In genomic region chrX:2984342-2984741, GRCh38 we compare ENCODE assay signal across 22 cellular contexts. TPM values are rescaled to one million over a fixed set of nuclear protein-coding genes. Genes with fewer than 3 reads are reported as not detected.
DNase-seq lines count a peak whose midpoint lies in the region; ATAC-seq, FAIRE-seq and TF ChIP-seq lines count a peak whose summit lies in the region.
"Had no signal": no experiment of that assay in that cellular context is flagged by ENCODE, and none has a peak within 500 bp of the region (broad histone marks: within the 10 kb centered on the region; RNA-seq: fewer than 3 reads in every experiment).

No MANE protein-coding gene starts in this region.

- H3K9me2 ChIP-seq in GM23338 (ENCODE audit: insufficient read depth) (no peaks in the 10 kb centered on the region), PC-3 (replicated peaks; ENCODE audit: low read length) (no peaks in the 10 kb centered on the region)

- no peak overlapping the region for H3K4me2 ChIP-seq in GM23338
- H3K4me2 ChIP-seq in H1 (ENCODE audit: insufficient read depth in 1 of 2, low read depth in 2 of 2, low read length in 2 of 2): no peak overlapping the region
- H3K4me2 ChIP-seq in PC-3 (ENCODE audit: low read length): no peak overlapping the region

- H2BK15ac ChIP-seq in H1 (ENCODE audit: low read length): no peak overlapping the region

- no peak overlapping the region for H2BK20ac ChIP-seq in H1 (ENCODE audit: low read length)

- DNase-seq in GM23338 (ENCODE audit: low spot score) (peak; percentile 2), SK-MEL-5 (ENCODE audit: low read depth, low spot score) (peak; percentile 2), H1 (ENCODE audit: low read depth in 1 of 2, low spot score in 2 of 2) (no peak), pancreas (no peak), NCI-H1930 (lab: John Stamatoyannopoulos, UW) (no peak), NCI-H748 (lab: John Stamatoyannopoulos, UW; ENCODE audit: unreplicated experiment) (no peak), PC-3 (no peak)
- DNase-seq: ACHN; BE2C; C1 segment of cervical spinal cord; CD4-positive, CD25-positive, alpha-beta regulatory T cell; CD8-positive, alpha-beta memory T cell; COR-L47; DMS 273 treated with DMSO at 0.1 percent for 48 hours; DMS79; GDM1; GM23248; H7 had no signal

- H3K79me1 ChIP-seq in H1 (ENCODE audit: low read depth, low read length): no peaks in the 10 kb centered on the region

- H3K27ac Mint-ChIP-seq in GM23338: no peak overlapping the region
- H3K27ac Mint-ChIP-seq: CD4-positive, CD25-positive, alpha-beta regulatory T cell had no signal

- H2AK5ac ChIP-seq in H1 (ENCODE audit: low read depth, low read length): no peak overlapping the region

- CTCF ChIA-PET in H1 (lab: Charles Lee; ENCODE audit: partially characterized antibody) (interaction anchor here (1.0 kb wide), 1 partner anchor 10 kb away, joined by 4 read pairs; no protein-coding TSS in a partner anchor), PC-3 (lab: Charles Lee) (no interaction called here)

- no peak overlapping the region for H3K18ac ChIP-seq in H1 (ENCODE audit: extremely low read depth, low read length)

- POLR2A ChIA-PET in H1 (lab: Charles Lee; ENCODE audit: partially characterized antibody): no interaction called here
- POLR2A ChIA-PET in PC-3 (lab: Charles Lee; ENCODE audit: unreplicated experiment): no interaction called here

- TF ChIP-seq EP300 in H1 (IDR thresholded peaks at IDR 0.05; ENCODE audit: borderline replicate concordance in 1 of 2, low read depth in 2 of 2, low read length in 2 of 2): no peak

- H3K27ac ChIP-seq in GM23338 (ENCODE audit: low read depth) (no peak overlapping the region), H1 (ENCODE audit: low read depth, low read length) (no peak overlapping the region), pancreas (no peak overlapping the region), PC-3 (ENCODE audit: low read length) (no peak overlapping the region)
- H3K27ac ChIP-seq: GM23248 had no signal

- H3K4ac ChIP-seq in H1 (replicated peaks; ENCODE audit: insufficient read length, low read depth, low read length): no peak overlapping the region

- H3K56ac ChIP-seq in H1 (replicated peaks; ENCODE audit: insufficient read length, low read depth, low read length): no peak overlapping the region

- H3K4me3 Mint-ChIP-seq in GM23338: no peak overlapping the region
- H3K4me3 Mint-ChIP-seq: CD4-positive, CD25-positive, alpha-beta regulatory T cell; CD8-positive, alpha-beta memory T cell had no signal

- in situ Hi-C loops in SK-MEL-5 (cut with HindIII; ENCODE audit: low pct_unique_long_range_greater_than_20kb, low sequenced_read_pairs): no loop called here

- WGBS in H1 (ENCODE audit: extremely low coverage in 1 of 2, insufficient coverage in 1 of 2, insufficient read length in 1 of 2, insufficient replicate concordance in 2 of 2, low coverage in 1 of 2, low lambda C conversion rate in 2 of 2, missing lambda C conversion rate in 1 of 2), 2 experiments: 92% methylated on average over 4 of the region's 4 CpGs; no CpG with 5 or more reads in 1 of the 2 experiments
- WGBS in pancreas, 2 donors: 82 to 84% methylated on average over 4 of the region's 4 CpGs

- H3K9me3 Mint-ChIP-seq in GM23338: peaks cover 20% of the 10 kb centered on the region

- no peaks in the 10 kb centered on the region for H3K27me3 Mint-ChIP-seq in GM23338 (ENCODE audit: insufficient read depth, low read depth, poor library complexity)

- H3K9ac ChIP-seq in H1 (replicated peaks in 1 of 4; ENCODE audit: extremely low read depth in 1 of 4, low read depth in 3 of 4, low read length in 3 of 4): no peak overlapping the region
- no peak overlapping the region for H3K9ac ChIP-seq in PC-3 (ENCODE audit: low read length)
- H3K9ac ChIP-seq: GM23248 had no signal

- H3K36me3 ChIP-seq in GM23338 (ENCODE audit: insufficient read depth) (no peaks in the 10 kb centered on the region), H1 (ENCODE audit: control insufficient read depth in 2 of 4, insufficient read depth in 4 of 4, low read length in 3 of 4) (no peaks in the 10 kb centered on the region; a peak in 1 of 8 replicates), pancreas (no peaks in the 10 kb centered on the region), PC-3 (ENCODE audit: low read depth, low read length) (no peaks in the 10 kb centered on the region)
- H3K36me3 ChIP-seq: BE2C had no signal

- no peak overlapping the region for H4K91ac ChIP-seq in H1 (replicated peaks; ENCODE audit: insufficient read length, low read length)

- no peak overlapping the region for H2AFZ ChIP-seq in GM23338
- H2AFZ ChIP-seq in H1 (ENCODE audit: low read length): no peak overlapping the region
- no peak overlapping the region for H2AFZ ChIP-seq in PC-3 (ENCODE audit: low read length)
- H2AFZ ChIP-seq: GM23248 had no signal

- peak in 1 of 2 experiments; percentile 37; a peak in 1 of 4 replicates for TF ChIP-seq CTCF in GM23338 (conservative IDR thresholded peaks at IDR 0.05; ENCODE audit: low read depth in 2 of 2)
- peak; percentile 25 to 29 (median 25); a peak in 3 of 4 replicates for TF ChIP-seq CTCF in H1 (IDR thresholded peaks at IDR 0.05; ENCODE audit: control extremely low read depth in 1 of 3, insufficient read depth in 1 of 3, low read depth in 1 of 3, low read length in 3 of 3)
- no peak for TF ChIP-seq CTCF in pancreas (IDR thresholded peaks at IDR 0.05)
- TF ChIP-seq CTCF in PC-3 (conservative IDR thresholded peaks at IDR 0.05; ENCODE audit: low read depth, low read length): no peak

- no peak overlapping the region for H2BK12ac ChIP-seq in H1 (ENCODE audit: low read depth, low read length)

- H2BK5ac ChIP-seq in H1 (ENCODE audit: low read depth, low read length): no peak overlapping the region

- no peak overlapping the region for H4K8ac ChIP-seq in H1 (ENCODE audit: extremely low read depth, insufficient read depth, low read length)

- H3K23ac ChIP-seq in H1 (ENCODE audit: insufficient read length): no peak overlapping the region

- H3K14ac ChIP-seq in H1 (ENCODE audit: insufficient read length): no peak overlapping the region

- no TSS peak for BruUV-seq in PC-3 (replicated peaks; lab: Mats Ljungman, UMichigan)

- TF ChIP-seq RAD21 in H1 (IDR thresholded peaks at IDR 0.05 in 1 of 2, conservative IDR thresholded peaks at IDR 0.05 in 1 of 2; ENCODE audit: low read depth in 2 of 2, low read length in 2 of 2): peak; percentile 27 to 39

- H3K23me2 ChIP-seq in H1 (ENCODE audit: low read depth, low read length): no peaks in the 10 kb centered on the region

- H4K20me1 ChIP-seq in GM23338 (replicated peaks; ENCODE audit: insufficient read depth) (no peaks in the 10 kb centered on the region), H1 (replicated peaks in 1 of 2; ENCODE audit: control insufficient read depth in 1 of 2, insufficient read depth in 2 of 2, low read length in 2 of 2) (no peaks in the 10 kb centered on the region), PC-3 (ENCODE audit: low read length) (no peaks in the 10 kb centered on the region)

- H3K4me1 ChIP-seq in GM23338 (ENCODE audit: insufficient read depth) (no peaks in the 10 kb centered on the region), H1 (replicated peaks in 1 of 4; ENCODE audit: control insufficient read depth in 3 of 4, insufficient read depth in 4 of 4, low read length in 3 of 4) (no peaks in the 10 kb centered on the region), pancreas (no peaks in the 10 kb centered on the region), PC-3 (ENCODE audit: insufficient read depth, low read length) (no peaks in the 10 kb centered on the region)
- H3K4me1 ChIP-seq: BE2C had no signal

- intact Hi-C loops in pancreas (cut with DNase I) (no loop called here), PC-3 (cut with micrococcal nuclease) (no loop called here)

- TF ChIP-seq POLR2A in H1 (IDR thresholded peaks at IDR 0.05; ENCODE audit: control extremely low read depth in 1 of 2, low read depth in 2 of 2, low read length in 2 of 2): no peak

- H3K9me3 ChIP-seq in H1 (ENCODE audit: insufficient read depth in 2 of 2, low read depth in 1 of 2, low read length in 1 of 2) (peaks cover 0 to 6% of the 10 kb centered on the region in 2 experiments; a peak in 2 of 4 replicates), pancreas (no peaks in the 10 kb centered on the region), PC-3 (ENCODE audit: low read length) (no peaks in the 10 kb centered on the region)
- H3K9me3 ChIP-seq: BE2C had no signal

- ATAC-seq in GM23338 (no peak), pancreas (no peak), PC-3 (no peak)

- H2BK120ac ChIP-seq in H1 (replicated peaks; ENCODE audit: low read depth, low read length): no peak overlapping the region

- no peaks in the 10 kb centered on the region for H3F3A ChIP-seq in GM23338 (replicated peaks; ENCODE audit: low read depth)
- H3F3A ChIP-seq in PC-3 (ENCODE audit: low read length, unreplicated experiment): no peaks in the 10 kb centered on the region

- H3K27me3 ChIP-seq in GM23338 (ENCODE audit: insufficient read depth): no peaks in the 10 kb centered on the region
- H3K27me3 ChIP-seq in H1 (replicated peaks in 1 of 4; ENCODE audit: control insufficient read depth in 3 of 4, extremely low read depth in 1 of 4, insufficient read depth in 3 of 4, low read length in 3 of 4): no peaks in the 10 kb centered on the region
- H3K27me3 ChIP-seq in pancreas: no peaks in the 10 kb centered on the region
- no peaks in the 10 kb centered on the region for H3K27me3 ChIP-seq in PC-3 (ENCODE audit: low read length)
- H3K27me3 ChIP-seq: BE2C had no signal

- H3K4me1 Mint-ChIP-seq in GM23338: no peaks in the 10 kb centered on the region
- H3K4me1 Mint-ChIP-seq: CD4-positive, CD25-positive, alpha-beta regulatory T cell; CD8-positive, alpha-beta memory T cell had no signal

- H3K79me2 ChIP-seq in GM23338 (replicated peaks; ENCODE audit: insufficient read depth) (no peaks in the 10 kb centered on the region), H1 (ENCODE audit: control insufficient read depth in 1 of 2, insufficient read depth in 2 of 2, low read length in 2 of 2) (no peaks in the 10 kb centered on the region), PC-3 (ENCODE audit: low read length) (no peaks in the 10 kb centered on the region)

- H3K4me3 ChIP-seq in GM23338 (no peak overlapping the region), H1 (ENCODE audit: extremely low read depth in 1 of 4, insufficient read depth in 2 of 4, low read depth in 3 of 4, low read length in 4 of 4) (no peak overlapping the region), pancreas (no peak overlapping the region), PC-3 (ENCODE audit: low read length) (no peak overlapping the region)
- H3K4me3 ChIP-seq: GM23248 had no signal

- H3K36me3 Mint-ChIP-seq in GM23338 (ENCODE audit: low read depth): peaks cover 5% of the 10 kb centered on the region; the same call in 2 of the 3 replicates
- H3K36me3 Mint-ChIP-seq: CD4-positive, CD25-positive, alpha-beta regulatory T cell; CD8-positive, alpha-beta memory T cell had no signal

- no peak for FAIRE-seq in H1 (lab: Jason Lieb, UNC)
- FAIRE-seq in pancreas (lab: Jason Lieb, UNC): peak; percentile 54
- FAIRE-seq: GM12892, GM18507 had no signal

- no peak overlapping the region for H4K5ac ChIP-seq in H1 (ENCODE audit: insufficient read length, low read depth, low read length)

RNA-seq across cellular contexts. Expression of gene ARSH, which starts 22.0 kb away (rescaled TPM):
- not detected in 2 replicates for total RNA-seq in GM23338 (2014; rRNA removed; shearing (Covaris generic))
- not detected in 2 replicates for polyA plus RNA-seq in GM23338 (2016; fragmentation: Nextera tagmentation; extraction: Ambion mirVana)
- total RNA-seq in SK-MEL-5 (2014; rRNA removed; shearing (Covaris generic)): 0.51 TPM in 1 of 2 replicates, not detected in the other
- 0.08 TPM in 1 of 2 replicates, not detected in the other for polyA plus RNA-seq in SK-MEL-5 (2015; cell fraction: cytosol; rRNA removed)
- 0.19 TPM in 1 of 2 replicates, not detected in the other for polyA plus RNA-seq in SK-MEL-5 (2015; cell fraction: nucleus; rRNA removed)
- not detected in 2 replicates for total RNA-seq in H1 (2021; fragmentation: NEBNext Ultra II Directional; extraction: Animal tissue kit (Norgen Biotek cat#: 25700))
- polyA plus RNA-seq in H1 (2011; rRNA removed): not detected in 2 replicates
- not detected for polyA plus RNA-seq in H1 (2011; cell fraction: cytosol; rRNA removed)
- not detected for polyA plus RNA-seq in H1 (2011; cell fraction: nucleus; rRNA removed)
- not detected in 4 replicates for polyA plus RNA-seq in H1 (2012, experiment 1 of 2)
- polyA plus RNA-seq in H1 (2012, experiment 2 of 2): not detected
- not detected for polyA plus RNA-seq in H1 (2013, experiment 1 of 2)
- polyA plus RNA-seq in H1 (2013, experiment 2 of 2): not detected
- not detected in 2 replicates for polyA minus RNA-seq in H1 (2011; rRNA and poly(A)+ RNA removed)
- not detected for polyA minus RNA-seq in H1 (2011; cell fraction: cytosol; rRNA and poly(A)+ RNA removed)
- polyA minus RNA-seq in H1 (2011; cell fraction: nucleus; rRNA and poly(A)+ RNA removed): not detected
- total RNA-seq in pancreas: under 1 TPM in 2 of 6 donors, not detected in 4; 0.06 to 0.15 TPM
- polyA plus RNA-seq in pancreas: under 1 TPM; 0.05 to 0.11 TPM
- total RNA-seq in PC-3 (2014; rRNA removed): not detected in 2 replicates
- total RNA-seq: A172; CD4-positive, CD25-positive, alpha-beta regulatory T cell; CD8-positive, alpha-beta memory T cell; Daoy; GM23248; H7 had no signal
- polyA plus RNA-seq: CD4-positive, CD25-positive, alpha-beta regulatory T cell; CD8-positive, alpha-beta memory T cell; GM23248 had no signal

RNA-seq across cellular contexts. Expression of gene ARSD, which starts 55.2 kb away (rescaled TPM):
- 1.7 and 2.1 TPM in 2 replicates for total RNA-seq in GM23338 (2014; rRNA removed; shearing (Covaris generic))
- polyA plus RNA-seq in GM23338 (2016; fragmentation: Nextera tagmentation; extraction: Ambion mirVana) (0.90 and 1.3 TPM in 2 replicates), H1 (2011; rRNA removed) (1.8 and 3.5 TPM in 2 replicates), pancreas (10 to 100 TPM; 17.8 to 35.7 TPM)
- total RNA-seq in SK-MEL-5 (2014; rRNA removed; shearing (Covaris generic)): 24.9 and 27.9 TPM in 2 replicates
- polyA plus RNA-seq in SK-MEL-5 (2015; cell fraction: cytosol; rRNA removed): 19.6 and 26.8 TPM in 2 replicates
- 7.7 and 7.9 TPM in 2 replicates for polyA plus RNA-seq in SK-MEL-5 (2015; cell fraction: nucleus; rRNA removed)
- total RNA-seq in H1 (2021; fragmentation: NEBNext Ultra II Directional; extraction: Animal tissue kit (Norgen Biotek cat#: 25700)): 3.2 and 3.4 TPM in 2 replicates
- polyA plus RNA-seq in H1 (2011; cell fraction: cytosol; rRNA removed): 2.4 TPM
- 3.8 TPM for polyA plus RNA-seq in H1 (2011; cell fraction: nucleus; rRNA removed)
- 2.2 to 2.5 TPM (median 2.3 TPM) in 4 replicates for polyA plus RNA-seq in H1 (2012, experiment 1 of 2)
- 2.2 TPM for polyA plus RNA-seq in H1 (2012, experiment 2 of 2)
- polyA plus RNA-seq in H1 (2013, experiment 1 of 2): 3.9 TPM
- 3.7 TPM for polyA plus RNA-seq in H1 (2013, experiment 2 of 2)
- 2.9 and 4.5 TPM in 2 replicates for polyA minus RNA-seq in H1 (2011; rRNA and poly(A)+ RNA removed)
- 3.4 TPM for polyA minus RNA-seq in H1 (2011; cell fraction: cytosol; rRNA and poly(A)+ RNA removed)
- polyA minus RNA-seq in H1 (2011; cell fraction: nucleus; rRNA and poly(A)+ RNA removed): 2.1 TPM
- total RNA-seq in pancreas (10 to 100 TPM; 29.8 to 67.0 (median 52.2) TPM), PC-3 (2014; rRNA removed) (13.8 and 26.7 TPM in 2 replicates)

RNA-seq across cellular contexts. Expression of gene ARSF, which starts 56.9 kb away (rescaled TPM):
- total RNA-seq in GM23338 (2014; rRNA removed; shearing (Covaris generic)): not detected in 2 replicates
- polyA plus RNA-seq in GM23338 (2016; fragmentation: Nextera tagmentation; extraction: Ambion mirVana) (0.10 TPM in 1 of 2 replicates, not detected in the other), H1 (2011; rRNA removed) (0.03 TPM in 1 of 2 replicates, not detected in the other), pancreas (under 1 TPM; 0.26 to 0.34 TPM)
- total RNA-seq in SK-MEL-5 (2014; rRNA removed; shearing (Covaris generic)): not detected in 2 replicates
- polyA plus RNA-seq in SK-MEL-5 (2015; cell fraction: cytosol; rRNA removed): not detected in 2 replicates
- polyA plus RNA-seq in SK-MEL-5 (2015; cell fraction: nucleus; rRNA removed): not detected in 2 replicates
- total RNA-seq in H1 (2021; fragmentation: NEBNext Ultra II Directional; extraction: Animal tissue kit (Norgen Biotek cat#: 25700)): not detected in 2 replicates
- not detected for polyA plus RNA-seq in H1 (2011; cell fraction: cytosol; rRNA removed)
- polyA plus RNA-seq in H1 (2011; cell fraction: nucleus; rRNA removed): not detected
- not detected in 4 replicates for polyA plus RNA-seq in H1 (2012, experiment 1 of 2)
- polyA plus RNA-seq in H1 (2012, experiment 2 of 2): not detected
- polyA plus RNA-seq in H1 (2013, experiment 1 of 2): not detected
- polyA plus RNA-seq in H1 (2013, experiment 2 of 2): not detected
- polyA minus RNA-seq in H1 (2011; rRNA and poly(A)+ RNA removed): not detected in 2 replicates
- polyA minus RNA-seq in H1 (2011; cell fraction: cytosol; rRNA and poly(A)+ RNA removed): not detected
- not detected for polyA minus RNA-seq in H1 (2011; cell fraction: nucleus; rRNA and poly(A)+ RNA removed)
- total RNA-seq in pancreas (under 1 TPM in 3 of 6 donors, not detected in 3; 0.24 to 0.46 (median 0.29) TPM), PC-3 (2014; rRNA removed) (not detected in 2 replicates)
- total RNA-seq: A172; CD4-positive, CD25-positive, alpha-beta regulatory T cell; CD8-positive, alpha-beta memory T cell; Daoy; GM23248; H7 had no signal
- polyA plus RNA-seq: CD4-positive, CD25-positive, alpha-beta regulatory T cell; CD8-positive, alpha-beta memory T cell; GM23248 had no signal

Comparison
In these comparisons a context has a peak if more than half of its experiments do, and no peak if none do; other contexts are left out.
1. DNase-seq: peak in GM23338 (single experiment) and SK-MEL-5 (single experiment); none in H1 (0 of 2), pancreas (0 of 6), NCI-H1930 (0 of 2), NCI-H748 (single experiment) and PC-3 (single experiment).
2. CTCF ChIP-seq: peak in H1 (3 of 3); none in pancreas (0 of 4) and PC-3 (single experiment).